ENCODE assay signal across 11 cellular contexts in the genomic region with DNA sequence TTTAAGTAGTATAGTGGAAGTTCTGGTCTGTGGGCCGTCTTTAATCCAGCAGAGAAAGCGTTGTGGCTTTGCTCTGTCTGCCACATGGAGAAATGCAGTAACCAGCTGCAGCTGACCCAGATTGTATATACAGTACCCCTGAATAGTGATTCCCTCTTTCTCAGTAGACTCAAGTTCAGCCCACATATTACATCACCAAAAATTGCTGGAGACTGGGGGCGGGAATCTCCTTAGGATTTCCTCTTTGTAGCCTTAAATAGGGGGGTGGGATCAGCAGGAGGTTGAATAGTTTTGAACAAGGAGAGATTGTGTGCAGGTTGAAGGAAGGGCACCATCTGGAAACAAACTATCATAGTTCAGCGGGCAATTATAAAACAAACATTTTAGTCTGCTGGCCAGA. TPM values are rescaled to one million over a fixed set of nuclear protein-coding genes. Genes with fewer than 3 reads are reported as not detected.
DNase-seq lines count a peak whose midpoint lies in the region; ATAC-seq and TF ChIP-seq lines count a peak whose summit lies in the region.
"Had no signal": no experiment of that assay in that cellular context is flagged by ENCODE, and none has a peak within 500 bp of the region (broad histone marks: within the 10 kb centered on the region; RNA-seq: fewer than 3 reads in every experiment).

TSS of gene ANGPTL1 (minus strand) at position 134 of the 400 bp plus-strand sequence. CDS start 5,301 bp downstream, outside the sequence.

- 21 to 38% (median 30%) methylated on average over 4 of the region's 4 CpGs for WGBS in adrenal gland, 4 donors
- 50% methylated on average over 4 of the region's 4 CpGs for WGBS in prostate gland

- TF ChIP-seq CTCF in adrenal gland (IDR thresholded peaks at IDR 0.05) (no peak), right atrium auricular region (IDR thresholded peaks at IDR 0.05) (no peak), prostate gland (IDR thresholded peaks at IDR 0.05) (no peak)

- intact Hi-C loops in adrenal gland (cut with DNase I): no loop called here
- intact Hi-C loops in prostate gland (cut with DNase I): loop anchor here (5.0 kb wide), 1 partner anchor 81 kb away; no protein-coding TSS in a partner anchor

- H3K36me3 ChIP-seq in adrenal gland (replicated peaks in 1 of 2) (no peaks in the 10 kb centered on the region), right atrium auricular region (no peaks in the 10 kb centered on the region), prostate gland (no peaks in the 10 kb centered on the region)

- no peaks in the 10 kb centered on the region for H3K9me3 ChIP-seq in adrenal gland (replicated peaks in 1 of 3)
- no peaks in the 10 kb centered on the region for H3K9me3 ChIP-seq in right atrium auricular region
- no peaks in the 10 kb centered on the region for H3K9me3 ChIP-seq in prostate gland

- H3K27me3 ChIP-seq in adrenal gland (no peaks in the 10 kb centered on the region), right atrium auricular region (no peaks in the 10 kb centered on the region), prostate gland (replicated peaks; ENCODE audit: insufficient read depth) (no peaks in the 10 kb centered on the region)

- TF ChIP-seq POLR2A in adrenal gland (IDR thresholded peaks at IDR 0.05) (peak in 1 of 2 donors; percentile 57), prostate gland (IDR thresholded peaks at IDR 0.05) (no peak)

- ATAC-seq in GM19395 (IDR thresholded peaks at IDR 0.05; ENCODE audit: unreplicated experiment) (no peak), GM21825 (IDR thresholded peaks at IDR 0.05; ENCODE audit: unreplicated experiment) (no peak)

- H3K4me3 ChIP-seq in adrenal gland (peak within 1 kb of the TSS in 2 of 4 donors; percentile 10 to 47), right atrium auricular region (peak within 1 kb of the TSS; percentile 14 to 33), prostate gland (no peak within 1 kb of the TSS)

- DNase-seq in AG20443 (ENCODE audit: low spot score) (peak; percentile 15), adrenal gland (peak in 3 of 7 donors; percentile 16 to 22 (median 16)), right atrium auricular region (ENCODE audit: low spot score) (no peak), prostate gland (ENCODE audit: low spot score) (no peak), SIG-M5 (lab: John Stamatoyannopoulos, UW) (no peak), NCI-H1436 treated with DMSO at 0.1 percent for 48 hours (lab: John Stamatoyannopoulos, UW) (no peak)
- DNase-seq: cortex of kidney, NCI-H446 treated with DMSO at 0.1 percent for 48 hours had no signal

- peak within 1 kb of the TSS; percentile 2 to 70 (median 59) for H3K27ac ChIP-seq in adrenal gland
- H3K27ac ChIP-seq in right atrium auricular region: peak within 1 kb of the TSS; percentile 12 to 36
- H3K27ac ChIP-seq in prostate gland: no peak within 1 kb of the TSS
- H3K27ac ChIP-seq: C4-2B had no signal

- peaks cover 15 to 28% of the 10 kb centered on the region in 2 donors for H3K4me1 ChIP-seq in adrenal gland (replicated peaks in 1 of 2)
- peaks cover 0 to 12% of the 10 kb centered on the region in 2 donors for H3K4me1 ChIP-seq in right atrium auricular region
- no peaks in the 10 kb centered on the region for H3K4me1 ChIP-seq in prostate gland (replicated peaks)

RNA-seq across cellular contexts. Expression of gene ANGPTL1, which starts in this region (rescaled TPM):
- total RNA-seq in adrenal gland (100 to 1,000 TPM in 1 of 8 donors, 10 to 100 TPM in 7; 59.9 to 106 (median 69.9) TPM), right atrium auricular region (10 to 100 TPM; 19.0 to 29.6 TPM), prostate gland (10 to 100 TPM; 11.3 to 18.9 TPM)
- polyA plus RNA-seq in adrenal gland: 10 to 100 TPM in 2 of 3 donors, 1 to 10 TPM in 1; 8.3 to 81.1 (median 21.4) TPM

Comparison
In these comparisons a context has a peak if more than half of its experiments do, and no peak if none do; other contexts are left out.
1. H3K27ac ChIP-seq: peak in adrenal gland (5 of 5) and right atrium auricular region (2 of 2); none in prostate gland (0 of 2).
2. H3K4me3 ChIP-seq: peak in right atrium auricular region (2 of 2); none in prostate gland (0 of 2).